In the genomic region with DNA sequence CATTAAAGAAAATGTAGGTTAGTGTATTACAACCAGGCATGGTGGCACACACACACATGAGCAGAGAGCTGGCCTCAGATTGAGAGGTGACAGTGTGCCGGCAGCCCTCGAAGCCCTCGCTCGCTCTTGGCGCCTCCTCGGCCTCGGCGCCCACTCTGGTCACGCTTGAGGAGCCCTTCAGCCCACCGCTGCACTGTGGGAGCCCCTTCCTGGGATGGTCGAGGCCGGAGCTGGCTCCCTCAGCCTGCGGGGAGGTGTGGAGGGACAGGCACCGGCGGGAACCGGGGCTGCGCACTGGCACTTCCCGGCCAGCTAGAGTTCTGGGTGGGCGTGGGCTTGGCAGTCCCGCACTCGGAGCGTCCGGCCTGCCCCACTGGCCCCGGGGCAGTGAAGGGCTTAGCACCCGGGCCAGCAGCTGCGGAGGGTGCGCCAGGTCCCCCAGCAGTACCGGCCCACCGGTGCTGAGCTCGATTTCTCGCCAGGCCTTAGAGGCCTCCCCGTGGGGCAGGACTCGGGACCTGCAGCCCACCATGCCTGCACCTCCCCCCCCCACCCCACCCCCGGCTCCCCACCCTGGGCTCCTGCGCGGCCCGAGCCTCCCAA, we compare ENCODE assay signal across 1 cellular context.
TF ChIP-seq lines count a peak whose summit lies in the region.

No MANE protein-coding gene starts in this region.

TF ChIP-seq in K562, 482 proteins besides CTCF, POLR2A, EP300 and RAD21 (continued from another document):
- TF ChIP-seq, protein P1, sequence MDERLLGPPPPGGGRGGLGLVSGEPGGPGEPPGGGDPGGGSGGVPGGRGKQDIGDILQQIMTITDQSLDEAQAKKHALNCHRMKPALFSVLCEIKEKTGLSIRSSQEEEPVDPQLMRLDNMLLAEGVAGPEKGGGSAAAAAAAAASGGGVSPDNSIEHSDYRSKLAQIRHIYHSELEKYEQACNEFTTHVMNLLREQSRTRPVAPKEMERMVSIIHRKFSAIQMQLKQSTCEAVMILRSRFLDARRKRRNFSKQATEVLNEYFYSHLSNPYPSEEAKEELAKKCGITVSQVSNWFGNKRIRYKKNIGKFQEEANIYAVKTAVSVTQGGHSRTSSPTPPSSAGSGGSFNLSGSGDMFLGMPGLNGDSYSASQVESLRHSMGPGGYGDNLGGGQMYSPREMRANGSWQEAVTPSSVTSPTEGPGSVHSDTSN (CRISPR knock-in tag; IDR thresholded peaks at IDR 0.05; ENCODE audit: low read depth) = no peak
- TF ChIP-seq, protein P1 (tag; conservative IDR thresholded peaks at IDR 0.05; ENCODE audit: low read depth) = no peak
- TF ChIP-seq JUN (IDR thresholded peaks at IDR 0.05; ENCODE audit: borderline replicate concordance, low read depth, low read length) (no peak), JUN (CRISPR knock-in tag; IDR thresholded peaks at IDR 0.05; ENCODE audit: borderline replicate concordance) (no peak), SOX6 (IDR thresholded peaks at IDR 0.05) (no peak), SMARCE1 (IDR thresholded peaks at IDR 0.05) (no peak), ZFX (CRISPR knock-in tag; IDR thresholded peaks at IDR 0.05) (no peak), ZNF76 (CRISPR knock-in tag; IDR thresholded peaks at IDR 0.05; ENCODE audit: borderline replicate concordance) (no peak), HMG20B (CRISPR knock-in tag; IDR thresholded peaks at IDR 0.05) (no peak), OTX1 (CRISPR knock-in tag; IDR thresholded peaks at IDR 0.05) (no peak), MCM7 (IDR thresholded peaks at IDR 0.05) (no peak), SAFB (IDR thresholded peaks at IDR 0.05; ENCODE audit: borderline replicate concordance, low read depth, low read length) (no peak), NR2C1 (IDR thresholded peaks at IDR 0.05) (no peak), NR2C1 (tag; IDR thresholded peaks at IDR 0.05) (no peak)
- TF ChIP-seq, protein P2, sequence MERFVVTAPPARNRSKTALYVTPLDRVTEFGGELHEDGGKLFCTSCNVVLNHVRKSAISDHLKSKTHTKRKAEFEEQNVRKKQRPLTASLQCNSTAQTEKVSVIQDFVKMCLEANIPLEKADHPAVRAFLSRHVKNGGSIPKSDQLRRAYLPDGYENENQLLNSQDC (CRISPR knock-in tag; IDR thresholded peaks at IDR 0.05) = no peak
